Comparison of ENCODE assay signal across 7 cellular contexts in the genomic region with DNA sequence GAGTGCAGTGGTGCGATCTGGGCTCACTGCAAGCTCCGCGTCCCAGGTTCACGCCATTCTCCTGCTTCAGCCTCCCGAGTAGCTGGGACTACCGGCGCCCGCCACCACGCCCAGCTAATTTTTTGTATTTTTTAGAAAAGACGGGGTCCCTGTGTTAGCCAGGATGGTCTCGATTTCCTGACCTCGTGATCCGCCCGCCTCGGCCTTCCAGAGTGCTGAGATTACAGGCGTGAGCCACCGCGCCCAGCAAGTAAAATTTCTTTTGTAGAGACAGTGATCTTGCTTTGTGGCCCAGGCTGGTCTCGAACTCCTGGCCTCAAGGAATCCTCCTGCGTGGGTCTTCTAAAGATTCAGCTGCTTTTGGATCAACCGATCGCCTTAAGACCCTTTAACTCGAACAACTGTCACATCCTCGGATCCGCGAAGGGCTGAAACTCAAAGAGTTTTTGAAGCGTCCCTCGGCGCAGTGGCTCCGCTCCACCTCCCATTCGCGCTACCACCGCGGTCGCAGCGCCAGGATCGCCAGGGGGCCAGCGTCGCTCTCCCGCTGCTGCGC. TPM values are rescaled to one million over a fixed set of nuclear protein-coding genes. Genes with fewer than 3 reads are reported as not detected.
DNase-seq lines count a peak whose midpoint lies in the region; ATAC-seq and TF ChIP-seq lines count a peak whose summit lies in the region.
"Not testable (repeated sequence)": the region's sequence is repeated elsewhere in the genome, so short reads cannot be mapped to it uniquely, and the experiment has no call there.

No MANE protein-coding gene starts in this region.

- H3K27me3 Mint-ChIP-seq in activated T-cell treated with anti-CD3 and anti-CD28 coated beads, Interleukin-2, amount 50 U/mL, for 72 hours (ENCODE audit: low read depth): not testable (repeated sequence)

- peaks cover 29% of the 10 kb centered on the region for H3K4me1 Mint-ChIP-seq in activated T-cell treated with anti-CD3 and anti-CD28 coated beads, Interleukin-2, amount 50 U/mL, for 72 hours (ENCODE audit: low read depth)

- peak overlapping the region; percentile 94 for H3K27ac Mint-ChIP-seq in activated T-cell treated with anti-CD3 and anti-CD28 coated beads, Interleukin-2, amount 50 U/mL, for 72 hours

- H3K9ac ChIP-seq in OCI-LY3 (ENCODE audit: low read length): peak overlapping the region; percentile 89
- peak overlapping the region; percentile 98 for H3K9ac ChIP-seq in mucosa of stomach (ENCODE audit: low read length)
- H3K9ac ChIP-seq in skeletal muscle tissue (ENCODE audit: low read depth in 1 of 3, low read length in 3 of 3): peak overlapping the region; percentile 90 to 97 (median 97)

- not testable (repeated sequence) for H3K27me3 ChIP-seq in OCI-LY3 (ENCODE audit: low read depth, low read length); heart right ventricle; mucosa of stomach (ENCODE audit: control insufficient read depth, insufficient read depth, low read length); skeletal muscle tissue (ENCODE audit: control insufficient read depth in 3 of 3, insufficient read depth in 3 of 3, low read length in 3 of 3)

- intact Hi-C loops in heart right ventricle (cut with DNase I): loop anchor here in 6 of 10 donors (1.0 to 10.0 kb wide), 7 partner anchors 25 to 89 kb away; a partner anchor contains a TSS

- H3K4me3 ChIP-seq in OCI-LY3 (ENCODE audit: low read length) (peak overlapping the region; percentile 86), choroid plexus epithelial cell (ENCODE audit: low read depth, low read length) (peak overlapping the region; percentile 85), heart right ventricle (peak overlapping the region; percentile 60 to 90 (median 82)), mucosa of stomach (ENCODE audit: low read length) (peak overlapping the region; percentile 99), skeletal muscle tissue (ENCODE audit: low read length in 3 of 3) (peak overlapping the region; percentile 85 to 97 (median 92))

- not testable (repeated sequence) for H3K4me1 ChIP-seq in OCI-LY3 (ENCODE audit: low read length); mucosa of stomach (ENCODE audit: control insufficient read depth, insufficient read depth, low read length)
- peaks cover 0 to 26% (median 20%) of the 10 kb centered on the region in 9 donors for H3K4me1 ChIP-seq in heart right ventricle
- peaks cover 0 to 12% (median 10%) of the 10 kb centered on the region in 3 donors for H3K4me1 ChIP-seq in skeletal muscle tissue (ENCODE audit: control insufficient read depth in 3 of 3, insufficient read depth in 3 of 3, low read length in 3 of 3)

- peak overlapping the region; percentile 95 for H2AFZ ChIP-seq in OCI-LY3 (ENCODE audit: low read depth, low read length)

- not testable (repeated sequence) for DNase-seq in activated T-cell treated with anti-CD3 and anti-CD28 coated beads, Interleukin-2, amount 50 U/mL, for 72 hours; choroid plexus epithelial cell (ENCODE audit: low read depth); heart right ventricle

- H3K79me2 ChIP-seq in OCI-LY3 (ENCODE audit: low read length): peaks cover 29% of the 10 kb centered on the region

- H3K9me3 ChIP-seq in OCI-LY3 (ENCODE audit: insufficient read depth, low read length); heart right ventricle; mucosa of stomach (ENCODE audit: control insufficient read depth, low read length); skeletal muscle tissue (ENCODE audit: control insufficient read depth in 3 of 3, low read length in 3 of 3): not testable (repeated sequence)

- peak; percentile 17 for TF ChIP-seq CTCF in GM12873 (IDR thresholded peaks at IDR 0.05; ENCODE audit: insufficient read depth, low read depth, low read length, missing control alignments)
- peak; percentile 12; the same call in 1 of the 2 replicates for TF ChIP-seq CTCF in OCI-LY3 (IDR thresholded peaks at IDR 0.05; ENCODE audit: low read depth, low read length)
- not testable (repeated sequence) for TF ChIP-seq CTCF in choroid plexus epithelial cell (conservative IDR thresholded peaks at IDR 0.05; ENCODE audit: low read depth, low read length)
- peak in 6 of 9 donors; percentile 24 to 56 (median 40) for TF ChIP-seq CTCF in heart right ventricle (IDR thresholded peaks at IDR 0.05)

- H3K9me3 Mint-ChIP-seq in activated T-cell treated with anti-CD3 and anti-CD28 coated beads, Interleukin-2, amount 50 U/mL, for 72 hours: not testable (repeated sequence)

- peak overlapping the region; percentile 85 for H3K4me2 ChIP-seq in OCI-LY3 (ENCODE audit: low read length)

- not testable (repeated sequence) for H3K36me3 ChIP-seq in OCI-LY3 (replicated peaks; ENCODE audit: low read depth, low read length); heart right ventricle; mucosa of stomach (ENCODE audit: control insufficient read depth, insufficient read depth, low read length); skeletal muscle tissue (ENCODE audit: control insufficient read depth in 3 of 3, insufficient read depth in 3 of 3, low read length in 3 of 3)

- not testable (repeated sequence) for H3K36me3 Mint-ChIP-seq in activated T-cell treated with anti-CD3 and anti-CD28 coated beads, Interleukin-2, amount 50 U/mL, for 72 hours (ENCODE audit: insufficient read depth in 2 of 2)

- WGBS in heart right ventricle, 2 donors: 7 to 9% methylated on average over 41 of the region's 41 CpGs

- peak overlapping the region; percentile 95 for H3K4me3 Mint-ChIP-seq in activated T-cell treated with anti-CD3 and anti-CD28 coated beads, Interleukin-2, amount 50 U/mL, for 72 hours

- peak overlapping the region; percentile 89 for H3K27ac ChIP-seq in OCI-LY3 (ENCODE audit: low read length)
- peak overlapping the region; percentile 92 to 100 (median 98) for H3K27ac ChIP-seq in heart right ventricle
- H3K27ac ChIP-seq in skeletal muscle tissue (ENCODE audit: low read depth, low read length): peak overlapping the region; percentile 96

- not testable (repeated sequence) for H4K20me1 ChIP-seq in OCI-LY3 (ENCODE audit: insufficient read depth, low read length)

- not testable (repeated sequence) for ATAC-seq in activated T-cell treated with anti-CD3 and anti-CD28 coated beads, Interleukin-2, amount 50 U/mL, for 72 hours (replicated peaks in 1 of 2); heart right ventricle

RNA-seq across cellular contexts. Expression of a gene that starts 25.1 kb away (rescaled TPM):
- total RNA-seq in activated T-cell treated with anti-CD3 and anti-CD28 coated beads, Interleukin-2, amount 50 U/mL, for 72 hours: 10 to 100 TPM; 12.2 to 14.9 TPM
- total RNA-seq in heart right ventricle (10 to 100 TPM in 3 of 10 donors, 1 to 10 TPM in 7; 7.3 to 13.6 (median 9.1) TPM), skeletal muscle tissue (9.4 TPM)
- polyA plus RNA-seq in heart right ventricle: 1 to 10 TPM; 6.7 to 7.4 TPM
